ENCODE assay signal across 2 cellular contexts in the genomic region with DNA sequence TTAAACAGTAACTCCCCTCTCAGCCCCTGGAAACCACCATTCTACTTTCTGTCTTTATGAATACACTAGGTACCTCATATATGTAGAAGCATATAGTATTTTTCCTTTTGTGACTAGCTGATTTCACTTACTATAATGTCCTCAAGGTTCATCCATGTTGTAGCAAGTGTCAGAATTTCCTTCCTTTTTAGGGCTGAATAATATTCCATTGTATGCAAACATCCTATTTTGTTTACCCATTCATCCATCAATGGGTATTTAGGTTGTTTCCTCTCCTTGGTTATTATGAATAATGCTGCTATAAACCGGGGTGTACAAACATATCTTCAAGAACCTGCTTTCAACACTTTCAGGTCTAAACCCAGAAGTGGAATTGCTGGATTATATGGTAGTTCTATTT.
TF ChIP-seq lines count a peak whose summit lies in the region.

No MANE protein-coding gene starts in this region.

TF ChIP-seq in IMR-90, 13 proteins besides CTCF, POLR2A, EP300 and RAD21:
- TF ChIP-seq RCOR1 (IDR thresholded peaks at IDR 0.05; ENCODE audit: insufficient replicate concordance, low read length) = no peak

TF ChIP-seq in HepG2, 621 proteins besides CTCF, POLR2A, EP300 and RAD21:
- TF ChIP-seq WIZ (CRISPR knock-in tag; IDR thresholded peaks at IDR 0.05) (no peak), GLI4 (CRISPR knock-in tag; IDR thresholded peaks at IDR 0.05; ENCODE audit: borderline replicate concordance) (no peak), PAX8 (CRISPR knock-in tag; IDR thresholded peaks at IDR 0.05; ENCODE audit: borderline replicate concordance) (no peak), SMARCC2 (IDR thresholded peaks at IDR 0.05) (no peak), HNF4A (CRISPR knock-in tag; IDR thresholded peaks at IDR 0.05) (no peak), SNAI1 (CRISPR knock-in tag; IDR thresholded peaks at IDR 0.05; ENCODE audit: borderline replicate concordance) (no peak), ZNF24 (IDR thresholded peaks at IDR 0.05) (no peak), CAMTA2 (CRISPR knock-in tag; IDR thresholded peaks at IDR 0.05; ENCODE audit: borderline replicate concordance) (no peak), ZNF629 (CRISPR knock-in tag; conservative IDR thresholded peaks at IDR 0.05) (no peak), ZNF674 (CRISPR knock-in tag; IDR thresholded peaks at IDR 0.05; ENCODE audit: low read depth) (no peak), PCBP2 (optimal IDR thresholded peaks at IDR 0.05; ENCODE audit: low read depth, low read length, poor library complexity, severe bottlenecking) (no peak), CBX2 (IDR thresholded peaks at IDR 0.05; ENCODE audit: low read depth, low read length) (no peak), CBX2 (CRISPR knock-in tag; IDR thresholded peaks at IDR 0.05; ENCODE audit: low read depth) (no peak)
- TF ChIP-seq, protein P1, sequence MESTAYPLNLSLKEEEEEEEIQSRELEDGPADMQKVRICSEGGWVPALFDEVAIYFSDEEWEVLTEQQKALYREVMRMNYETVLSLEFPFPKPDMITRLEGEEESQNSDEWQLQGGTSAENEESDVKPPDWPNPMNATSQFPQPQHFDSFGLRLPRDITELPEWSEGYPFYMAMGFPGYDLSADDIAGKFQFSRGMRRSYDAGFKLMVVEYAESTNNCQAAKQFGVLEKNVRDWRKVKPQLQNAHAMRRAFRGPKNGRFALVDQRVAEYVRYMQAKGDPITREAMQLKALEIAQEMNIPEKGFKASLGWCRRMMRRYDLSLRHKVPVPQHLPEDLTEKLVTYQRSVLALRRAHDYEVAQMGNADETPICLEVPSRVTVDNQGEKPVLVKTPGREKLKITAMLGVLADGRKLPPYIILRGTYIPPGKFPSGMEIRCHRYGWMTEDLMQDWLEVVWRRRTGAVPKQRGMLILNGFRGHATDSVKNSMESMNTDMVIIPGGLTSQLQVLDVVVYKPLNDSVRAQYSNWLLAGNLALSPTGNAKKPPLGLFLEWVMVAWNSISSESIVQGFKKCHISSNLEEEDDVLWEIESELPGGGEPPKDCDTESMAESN (CRISPR knock-in tag; conservative IDR thresholded peaks at IDR 0.05) = no peak
- TF ChIP-seq, protein P2, sequence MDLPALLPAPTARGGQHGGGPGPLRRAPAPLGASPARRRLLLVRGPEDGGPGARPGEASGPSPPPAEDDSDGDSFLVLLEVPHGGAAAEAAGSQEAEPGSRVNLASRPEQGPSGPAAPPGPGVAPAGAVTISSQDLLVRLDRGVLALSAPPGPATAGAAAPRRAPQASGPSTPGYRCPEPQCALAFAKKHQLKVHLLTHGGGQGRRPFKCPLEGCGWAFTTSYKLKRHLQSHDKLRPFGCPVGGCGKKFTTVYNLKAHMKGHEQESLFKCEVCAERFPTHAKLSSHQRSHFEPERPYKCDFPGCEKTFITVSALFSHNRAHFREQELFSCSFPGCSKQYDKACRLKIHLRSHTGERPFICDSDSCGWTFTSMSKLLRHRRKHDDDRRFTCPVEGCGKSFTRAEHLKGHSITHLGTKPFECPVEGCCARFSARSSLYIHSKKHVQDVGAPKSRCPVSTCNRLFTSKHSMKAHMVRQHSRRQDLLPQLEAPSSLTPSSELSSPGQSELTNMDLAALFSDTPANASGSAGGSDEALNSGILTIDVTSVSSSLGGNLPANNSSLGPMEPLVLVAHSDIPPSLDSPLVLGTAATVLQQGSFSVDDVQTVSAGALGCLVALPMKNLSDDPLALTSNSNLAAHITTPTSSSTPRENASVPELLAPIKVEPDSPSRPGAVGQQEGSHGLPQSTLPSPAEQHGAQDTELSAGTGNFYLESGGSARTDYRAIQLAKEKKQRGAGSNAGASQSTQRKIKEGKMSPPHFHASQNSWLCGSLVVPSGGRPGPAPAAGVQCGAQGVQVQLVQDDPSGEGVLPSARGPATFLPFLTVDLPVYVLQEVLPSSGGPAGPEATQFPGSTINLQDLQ (CRISPR knock-in tag; IDR thresholded peaks at IDR 0.05) = no peak
TF ChIP-seq in HepG2: peak in this region for 0.
